11 cellular contexts compared by ENCODE assay signal in genomic region chr5:112004867-112005532, GRCh38.
DNase-seq lines count a peak whose midpoint lies in the region; ATAC-seq, FAIRE-seq and TF ChIP-seq lines count a peak whose summit lies in the region.
"Had no signal": no experiment of that assay in that cellular context is flagged by ENCODE, and none has a peak within 500 bp of the region (broad histone marks: within the 10 kb centered on the region; RNA-seq: fewer than 3 reads in every experiment).

No MANE protein-coding gene starts in this region.

- H3K36me3 ChIP-seq in right atrium auricular region: no peaks in the 10 kb centered on the region

- TF ChIP-seq CTCF in fibroblast of mammary gland (conservative IDR thresholded peaks at IDR 0.05; ENCODE audit: control insufficient read depth, insufficient read depth, low read depth, low read length) (no peak), mesothelial cell of epicardium (IDR thresholded peaks at IDR 0.05; ENCODE audit: unreplicated experiment) (no peak), right atrium auricular region (IDR thresholded peaks at IDR 0.05) (no peak)

- no peaks in the 10 kb centered on the region for H3K27me3 ChIP-seq in right atrium auricular region

- no peak overlapping the region for H3K4me3 Mint-ChIP-seq in mesothelial cell of epicardium
- H3K4me3 Mint-ChIP-seq: nephron, WTC11 had no signal

- peaks cover 0 to 4% of the 10 kb centered on the region in 2 donors for H3K4me1 ChIP-seq in right atrium auricular region

- ATAC-seq in GM21528 (IDR thresholded peaks at IDR 0.05; ENCODE audit: low FRiP score, unreplicated experiment): peak; percentile 78
- ATAC-seq in HG03432 (IDR thresholded peaks at IDR 0.05; ENCODE audit: unreplicated experiment): peak; percentile 87
- ATAC-seq: WTC11 had no signal

- H3K27ac Mint-ChIP-seq in mesothelial cell of epicardium: no peak overlapping the region
- H3K27ac Mint-ChIP-seq: WTC11 had no signal

- no peaks in the 10 kb centered on the region for H3K27me3 Mint-ChIP-seq in mesothelial cell of epicardium (ENCODE audit: low read depth)

- DNase-seq in GM12892 (ENCODE audit: insufficient read length): no peak
- DNase-seq in fibroblast of mammary gland (ENCODE audit: low read depth): peak; percentile 92
- no peak for DNase-seq in mesothelial cell of epicardium (ENCODE audit: low spot score in 2 of 2, unreplicated experiment in 2 of 2)
- DNase-seq in right atrium auricular region (ENCODE audit: low spot score): no peak
- no peak for DNase-seq in activated CD8-positive, alpha-beta memory T cell treated with anti-CD3 and anti-CD28 coated beads, Interleukin-2, amount 50 U/mL, for 48 hours
- DNase-seq in mesenteric fat pad (ENCODE audit: low spot score): no peak
- DNase-seq: DMS79 had no signal

- H3K4me1 Mint-ChIP-seq in mesothelial cell of epicardium: peaks cover 11% of the 10 kb centered on the region

- H3K4me3 ChIP-seq in fibroblast of mammary gland (ENCODE audit: control insufficient read depth, low read depth, low read length) (no peak overlapping the region), right atrium auricular region (no peak overlapping the region)

- TF ChIP-seq POLR2A in GM12892 (IDR thresholded peaks at IDR 0.05; ENCODE audit: low read depth, low read length): no peak

- H3K9me3 Mint-ChIP-seq in mesothelial cell of epicardium: no peaks in the 10 kb centered on the region
- H3K9me3 Mint-ChIP-seq: nephron, WTC11 had no signal

- no peaks in the 10 kb centered on the region for H3K36me3 Mint-ChIP-seq in mesothelial cell of epicardium
- H3K36me3 Mint-ChIP-seq: WTC11 had no signal

- H3K9me3 ChIP-seq in right atrium auricular region: no peaks in the 10 kb centered on the region

- no peak overlapping the region for H3K27ac ChIP-seq in right atrium auricular region

- peak; percentile 74 for FAIRE-seq in GM12892 (lab: Jason Lieb, UNC)
